ENCODE assay signal across 20 cellular contexts in genomic region chr16:1449201-1449788, GRCh38. TPM values are rescaled to one million over a fixed set of nuclear protein-coding genes. Genes with fewer than 3 reads are reported as not detected.
DNase-seq lines count a peak whose midpoint lies in the region; ATAC-seq, FAIRE-seq and TF ChIP-seq lines count a peak whose summit lies in the region.
"Had no signal": no experiment of that assay in that cellular context is flagged by ENCODE, and none has a peak within 500 bp of the region (broad histone marks: within the 10 kb centered on the region; RNA-seq: fewer than 3 reads in every experiment).

No MANE protein-coding gene starts in this region.

- peak overlapping the region in 1 of 2 experiments; percentile 45; a peak in 1 of 4 replicates for H3K9ac ChIP-seq in K562 (ENCODE audit: insufficient read depth in 1 of 2, low read depth in 2 of 2, low read length in 2 of 2)

- H4K20me1 ChIP-seq in K562 (replicated peaks; ENCODE audit: control insufficient read depth, insufficient read depth, low read length): no peaks in the 10 kb centered on the region

- no peak for ATAC-seq in K562
- ATAC-seq: GM12878 had no signal

- H3K9me1 ChIP-seq in K562 (ENCODE audit: control insufficient read depth, insufficient read depth, low read length): peaks cover 2% of the 10 kb centered on the region

- no peak overlapping the region for H3K4me3 ChIP-seq in K562
- H3K4me3 ChIP-seq: GM12878, HAP-1 had no signal

- H3K9me3 ChIP-seq in K562 (replicated peaks; ENCODE audit: control insufficient read depth, insufficient read depth, low read depth, low read length): no peaks in the 10 kb centered on the region
- H3K9me3 ChIP-seq: BE2C, HAP-1 had no signal

- intact Hi-C loops in K562 (cut with micrococcal nuclease): no loop called here

- TF ChIP-seq POLR2A in K562 (conservative IDR thresholded peaks at IDR 0.05): no peak

- in situ Hi-C loops in K562 (cut with MboI): no loop called here

- POLR2A ChIA-PET in RWPE1 (lab: Yijun Ruan, JAX; ENCODE audit: low non-redundant PET): no interaction called here
- POLR2A ChIA-PET in K562 (lab: Yijun Ruan, JAX): no interaction called here

- DNase-seq in RWPE1 (ENCODE audit: low spot score) (no peak), K562 (ENCODE audit: extremely low read depth in 1 of 4, low spot score in 3 of 4) (no peak), dedifferentiated amniotic fluid mesenchymal stem cell (ENCODE audit: extremely low spot score) (no peak)
- DNase-seq in activated effector memory CD4-positive, alpha-beta T cell treated with Interleukin-2 at 50 U/mL for 16 hours: no peak
- DNase-seq: ACHN; BE2C; C1 segment of cervical spinal cord; CD4-positive, CD25-positive, alpha-beta regulatory T cell; CD8-positive, alpha-beta memory T cell; COR-L47; DMS 273 treated with DMSO at 0.1 percent for 48 hours; DMS53; DND-41; EL had no signal

- no peak for TF ChIP-seq RAD21 in K562 (CRISPR knock-in tag; conservative IDR thresholded peaks at IDR 0.05 in 1 of 2, IDR thresholded peaks at IDR 0.05 in 1 of 2)

- BruUV-seq in K562 (replicated peaks; lab: Mats Ljungman, UMichigan): no TSS peak

- peaks cover 0 to 40% of the 10 kb centered on the region in 2 experiments; a peak in 2 of 5 replicates for H3K4me1 ChIP-seq in K562 (replicated peaks in 1 of 2; ENCODE audit: control insufficient read depth in 2 of 2, insufficient read depth in 2 of 2, low read length in 2 of 2)
- H3K4me1 ChIP-seq: BE2C, HAP-1 had no signal

- H3K36me3 ChIP-seq in K562 (ENCODE audit: control insufficient read depth, insufficient read depth, low read length): peaks cover 76% of the 10 kb centered on the region; the same call in 2 of the 3 replicates

- FAIRE-seq in K562 (lab: Jason Lieb, UNC): no peak
- FAIRE-seq: A204.1, GM12878 had no signal

- H3K27me3 ChIP-seq in K562 (ENCODE audit: control insufficient read depth in 2 of 2, insufficient read depth in 2 of 2, low read length in 2 of 2): no peaks in the 10 kb centered on the region
- H3K27me3 ChIP-seq: BE2C had no signal

- H3K27ac ChIP-seq in RWPE1: peak overlapping the region; percentile 5; the same call in 1 of the 2 replicates
- H3K27ac ChIP-seq in K562 (ENCODE audit: extremely low read depth, low read depth, low read length): no peak overlapping the region
- peak overlapping the region; percentile 38 for H3K27ac ChIP-seq in temporal lobe (ENCODE audit: low read depth, low read length)

- no peak overlapping the region for H3K4me2 ChIP-seq in K562 (ENCODE audit: insufficient read depth, low read length)

- no peak overlapping the region for H2AFZ ChIP-seq in K562 (ENCODE audit: low read depth, low read length)

- no peak for TF ChIP-seq EP300 in K562 (IDR thresholded peaks at IDR 0.05; ENCODE audit: low read length)

- CTCF ChIA-PET in RWPE1 (lab: Yijun Ruan, JAX) (no interaction called here), K562 (lab: Yijun Ruan, JAX; ENCODE audit: low intra/inter-chr PET ratio) (no interaction called here)

- 95% methylated on average over 21 of the region's 25 CpGs for WGBS in K562 (ENCODE audit: insufficient coverage, low coverage, missing lambda C conversion rate)

- no peak for TF ChIP-seq CTCF in RWPE1 (conservative IDR thresholded peaks at IDR 0.05; ENCODE audit: low read depth)
- no peak for TF ChIP-seq CTCF in K562 (IDR thresholded peaks at IDR 0.05 in 2 of 3, conservative IDR thresholded peaks at IDR 0.05 in 1 of 3; ENCODE audit: insufficient read depth in 2 of 3, low read depth in 1 of 3, low read length in 3 of 3)

- no peaks in the 10 kb centered on the region for H3K79me2 ChIP-seq in K562 (ENCODE audit: control insufficient read depth, insufficient read depth, low read length)

RNA-seq across cellular contexts. Expression of gene CCDC154, which starts 4.9 kb away (rescaled TPM):
- total RNA-seq in K562 (2011; cell fraction: chromatin; rRNA removed; ENCODE audit: low replicate concordance): 1.2 and 4.8 TPM in 2 replicates
- 2.5 and 3.0 TPM in 2 replicates for total RNA-seq in K562 (2011; cell fraction: nucleolus; rRNA removed)
- 1.5 and 2.7 TPM in 2 replicates for total RNA-seq in K562 (2011; cell fraction: nucleoplasm; rRNA removed)
- total RNA-seq in K562 (2014; rRNA removed) (0.04 TPM in 1 of 2 replicates, not detected in the other), K562 (2014; rRNA removed; fragmentation: Illumina TruSeq; extraction: Trizol) (not detected in 2 replicates), K562 (2015; rRNA removed; fragmentation: Illumina TruSeq; extraction: Trizol) (0.18 TPM in 1 of 2 replicates, not detected in the other), K562 (2021) (0.22 and 0.42 TPM in 2 replicates), temporal lobe (0.49 TPM)
- polyA plus RNA-seq in K562 (2011; rRNA removed) (0.15 and 0.19 TPM in 2 replicates), K562 (2014; fragmentation: Illumina TruSeq; extraction: Trizol) (not detected in 2 replicates), K562 (2014; fragmentation: Nextera tagmentation; extraction: Ambion mirVana) (not detected), K562 (2014; rRNA removed) (0.03 and 1.4 TPM in 2 replicates)
- polyA plus RNA-seq in K562 (2011; cell fraction: cytosol; rRNA removed): 0.04 TPM in 1 of 2 replicates, not detected in the other
- polyA plus RNA-seq in K562 (2011; cell fraction: nucleus; rRNA removed): 1.1 and 2.4 TPM in 2 replicates
- polyA plus RNA-seq in K562 (2012): 0.39 and 4.2 TPM in 2 replicates
- not detected in 2 replicates for polyA minus RNA-seq in K562 (2011; rRNA and poly(A)+ RNA removed)
- not detected in 2 replicates for polyA minus RNA-seq in K562 (2011; cell fraction: cytosol; rRNA and poly(A)+ RNA removed)
- 0.33 and 0.54 TPM in 2 replicates for polyA minus RNA-seq in K562 (2011; cell fraction: nucleus; rRNA and poly(A)+ RNA removed)
- total RNA-seq: H4 had no signal
- polyA plus RNA-seq: CD4-positive, CD25-positive, alpha-beta regulatory T cell; CD8-positive, alpha-beta memory T cell had no signal

RNA-seq across cellular contexts. Expression of gene PERCC1, which starts 18.4 kb away (rescaled TPM):
- not detected in 2 replicates for total RNA-seq in K562 (2011; cell fraction: chromatin; rRNA removed; ENCODE audit: low replicate concordance)
- not detected in 2 replicates for total RNA-seq in K562 (2011; cell fraction: nucleolus; rRNA removed)
- not detected in 2 replicates for total RNA-seq in K562 (2011; cell fraction: nucleoplasm; rRNA removed)
- total RNA-seq in K562 (2014; rRNA removed) (not detected in 2 replicates), K562 (2014; rRNA removed; fragmentation: Illumina TruSeq; extraction: Trizol) (not detected in 2 replicates), K562 (2015; rRNA removed; fragmentation: Illumina TruSeq; extraction: Trizol) (not detected in 2 replicates), K562 (2021) (not detected in 2 replicates), temporal lobe (not detected)
- polyA plus RNA-seq in K562 (2011; rRNA removed) (not detected in 2 replicates), K562 (2014; fragmentation: Illumina TruSeq; extraction: Trizol) (not detected in 2 replicates), K562 (2014; fragmentation: Nextera tagmentation; extraction: Ambion mirVana) (not detected), K562 (2014; rRNA removed) (not detected in 2 replicates)
- not detected in 2 replicates for polyA plus RNA-seq in K562 (2011; cell fraction: cytosol; rRNA removed)
- polyA plus RNA-seq in K562 (2011; cell fraction: nucleus; rRNA removed): not detected in 2 replicates
- not detected in 2 replicates for polyA plus RNA-seq in K562 (2012)
- not detected in 2 replicates for polyA minus RNA-seq in K562 (2011; rRNA and poly(A)+ RNA removed)
- not detected in 2 replicates for polyA minus RNA-seq in K562 (2011; cell fraction: cytosol; rRNA and poly(A)+ RNA removed)
- not detected in 2 replicates for polyA minus RNA-seq in K562 (2011; cell fraction: nucleus; rRNA and poly(A)+ RNA removed)
- total RNA-seq: CD4-positive, CD25-positive, alpha-beta regulatory T cell; G401; GM12878; H4 had no signal
- polyA plus RNA-seq: CD4-positive, CD25-positive, alpha-beta regulatory T cell; CD8-positive, alpha-beta memory T cell; GM12878 had no signal

RNA-seq across cellular contexts. Expression of gene CLCN7, which starts 25.5 kb away (rescaled TPM):
- 211 and 640 TPM in 2 replicates for total RNA-seq in K562 (2011; cell fraction: chromatin; rRNA removed; ENCODE audit: low replicate concordance)
- 395 and 397 TPM in 2 replicates for total RNA-seq in K562 (2011; cell fraction: nucleolus; rRNA removed)
- 230 and 249 TPM in 2 replicates for total RNA-seq in K562 (2011; cell fraction: nucleoplasm; rRNA removed)
- total RNA-seq in K562 (2014; rRNA removed) (56.3 and 60.8 TPM in 2 replicates), K562 (2014; rRNA removed; fragmentation: Illumina TruSeq; extraction: Trizol) (8.4 and 10.7 TPM in 2 replicates), K562 (2015; rRNA removed; fragmentation: Illumina TruSeq; extraction: Trizol) (19.6 and 22.4 TPM in 2 replicates), K562 (2021) (85.3 and 97.0 TPM in 2 replicates), temporal lobe (43.0 TPM)
- polyA plus RNA-seq in K562 (2011; rRNA removed) (18.2 and 29.5 TPM in 2 replicates), K562 (2014; fragmentation: Illumina TruSeq; extraction: Trizol) (18.7 and 39.3 TPM in 2 replicates), K562 (2014; fragmentation: Nextera tagmentation; extraction: Ambion mirVana) (under 1 TPM; 0.06 TPM), K562 (2014; rRNA removed) (81.5 and 126 TPM in 2 replicates)
- 15.2 and 41.1 TPM in 2 replicates for polyA plus RNA-seq in K562 (2011; cell fraction: cytosol; rRNA removed)
- polyA plus RNA-seq in K562 (2011; cell fraction: nucleus; rRNA removed): 239 and 402 TPM in 2 replicates
- 92.4 and 190 TPM in 2 replicates for polyA plus RNA-seq in K562 (2012)
- 9.3 and 23.0 TPM in 2 replicates for polyA minus RNA-seq in K562 (2011; rRNA and poly(A)+ RNA removed)
- polyA minus RNA-seq in K562 (2011; cell fraction: cytosol; rRNA and poly(A)+ RNA removed): 19.6 and 27.9 TPM in 2 replicates
- 70.2 and 71.9 TPM in 2 replicates for polyA minus RNA-seq in K562 (2011; cell fraction: nucleus; rRNA and poly(A)+ RNA removed)

RNA-seq across cellular contexts. Expression of gene UQCC4, which starts 28.7 kb away (rescaled TPM):
- 18.2 and 43.0 TPM in 2 replicates for total RNA-seq in K562 (2011; cell fraction: chromatin; rRNA removed; ENCODE audit: low replicate concordance)
- 45.9 and 52.7 TPM in 2 replicates for total RNA-seq in K562 (2011; cell fraction: nucleolus; rRNA removed)
- total RNA-seq in K562 (2011; cell fraction: nucleoplasm; rRNA removed): 35.9 and 40.4 TPM in 2 replicates
- total RNA-seq in K562 (2014; rRNA removed) (48.7 and 49.7 TPM in 2 replicates), K562 (2014; rRNA removed; fragmentation: Illumina TruSeq; extraction: Trizol) (12.3 and 15.4 TPM in 2 replicates), K562 (2015; rRNA removed; fragmentation: Illumina TruSeq; extraction: Trizol) (34.4 and 35.6 TPM in 2 replicates), K562 (2021) (31.9 and 35.3 TPM in 2 replicates), temporal lobe (9.6 TPM)
- polyA plus RNA-seq in K562 (2011; rRNA removed) (46.1 and 47.0 TPM in 2 replicates), K562 (2014; fragmentation: Illumina TruSeq; extraction: Trizol) (20.5 and 37.8 TPM in 2 replicates), K562 (2014; fragmentation: Nextera tagmentation; extraction: Ambion mirVana) (1 to 10 TPM; 1.3 to 3.9 TPM), K562 (2014; rRNA removed) (43.9 and 50.0 TPM in 2 replicates)
- 52.6 and 64.3 TPM in 2 replicates for polyA plus RNA-seq in K562 (2011; cell fraction: cytosol; rRNA removed)
- 44.3 and 47.3 TPM in 2 replicates for polyA plus RNA-seq in K562 (2011; cell fraction: nucleus; rRNA removed)
- 16.8 and 31.2 TPM in 2 replicates for polyA plus RNA-seq in K562 (2012)
- polyA minus RNA-seq in K562 (2011; rRNA and poly(A)+ RNA removed): 10.9 and 12.0 TPM in 2 replicates
- 8.9 and 11.7 TPM in 2 replicates for polyA minus RNA-seq in K562 (2011; cell fraction: cytosol; rRNA and poly(A)+ RNA removed)
- polyA minus RNA-seq in K562 (2011; cell fraction: nucleus; rRNA and poly(A)+ RNA removed): 9.6 and 14.0 TPM in 2 replicates

RNA-seq across cellular contexts. Expression of gene UNKL, which starts 34.8 kb away (rescaled TPM):
- 87.2 and 161 TPM in 2 replicates for total RNA-seq in K562 (2011; cell fraction: chromatin; rRNA removed; ENCODE audit: low replicate concordance)
- 91.9 and 116 TPM in 2 replicates for total RNA-seq in K562 (2011; cell fraction: nucleolus; rRNA removed)
- 69.6 and 98.9 TPM in 2 replicates for total RNA-seq in K562 (2011; cell fraction: nucleoplasm; rRNA removed)
- total RNA-seq in K562 (2014; rRNA removed) (17.2 and 17.6 TPM in 2 replicates), K562 (2014; rRNA removed; fragmentation: Illumina TruSeq; extraction: Trizol) (4.2 and 4.4 TPM in 2 replicates), K562 (2015; rRNA removed; fragmentation: Illumina TruSeq; extraction: Trizol) (5.1 and 12.1 TPM in 2 replicates), K562 (2021) (22.3 and 30.2 TPM in 2 replicates), temporal lobe (10.3 TPM)
- polyA plus RNA-seq in K562 (2011; rRNA removed) (19.0 and 26.5 TPM in 2 replicates), K562 (2014; fragmentation: Illumina TruSeq; extraction: Trizol) (3.3 and 18.5 TPM in 2 replicates), K562 (2014; fragmentation: Nextera tagmentation; extraction: Ambion mirVana) (under 1 TPM; 0.37 to 0.48 TPM), K562 (2014; rRNA removed) (17.5 and 22.1 TPM in 2 replicates)
- 17.4 and 36.7 TPM in 2 replicates for polyA plus RNA-seq in K562 (2011; cell fraction: cytosol; rRNA removed)
- 121 and 141 TPM in 2 replicates for polyA plus RNA-seq in K562 (2011; cell fraction: nucleus; rRNA removed)
- 11.5 and 25.8 TPM in 2 replicates for polyA plus RNA-seq in K562 (2012)
- polyA minus RNA-seq in K562 (2011; rRNA and poly(A)+ RNA removed): 3.1 and 3.6 TPM in 2 replicates
- 23.1 and 27.5 TPM in 2 replicates for polyA minus RNA-seq in K562 (2011; cell fraction: cytosol; rRNA and poly(A)+ RNA removed)
- 25.4 and 28.3 TPM in 2 replicates for polyA minus RNA-seq in K562 (2011; cell fraction: nucleus; rRNA and poly(A)+ RNA removed)
